16 cellular contexts compared by ENCODE assay signal in genomic region chr18:2471523-2471922, GRCh38.
A peak's percentile ranks its signal among the peaks of the same experiment; 100 is the strongest.
DNase-seq lines count a peak whose midpoint lies in the region; FAIRE-seq and TF ChIP-seq lines count a peak whose summit lies in the region.
"Had no signal": no experiment of that assay in that cellular context is flagged by ENCODE, and none has a peak within 500 bp of the region (broad histone marks: within the 10 kb centered on the region; RNA-seq: fewer than 3 reads in every experiment).

No MANE protein-coding gene starts in this region.

- no peaks in the 10 kb centered on the region for H3K4me1 ChIP-seq in DOHH2 (ENCODE audit: control insufficient read depth, low read length)
- H3K4me1 ChIP-seq: parathyroid adenoma had no signal

- no peak overlapping the region for H3K27ac Mint-ChIP-seq in CD14-positive monocyte
- H3K27ac Mint-ChIP-seq: effector memory CD8-positive, alpha-beta T cell; memory B cell had no signal

- H3K4me2 ChIP-seq in DOHH2 (ENCODE audit: low read length) = no peak overlapping the region

- intact Hi-C loops in CD14-positive monocyte (cut with micrococcal nuclease) = no loop called here

- H3K79me2 ChIP-seq in DOHH2 (ENCODE audit: control insufficient read depth, low read length) = no peaks in the 10 kb centered on the region
- H3K79me2 ChIP-seq: parathyroid adenoma had no signal

- H3K9me2 ChIP-seq in DOHH2 (replicated peaks; ENCODE audit: control insufficient read depth, low read length) = no peaks in the 10 kb centered on the region

- DNase-seq in GM13977 (ENCODE audit: low spot score) (no peak), NAMALWA (ENCODE audit: low spot score) (peak; percentile 27), epithelial cell of proximal tubule (ENCODE audit: low read depth) (no peak), CD14-positive monocyte (ENCODE audit: low spot score) (no peak), GM12892 (ENCODE audit: insufficient read length) (no peak), RCC 7860 (ENCODE audit: low spot score) (no peak)
- DNase-seq: activated T-cell treated with anti-CD3 and anti-CD28 coated beads for 4 hours; amygdala; effector memory CD8-positive, alpha-beta T cell; NCI-H187; stimulated activated CD4-positive, alpha-beta T cell treated with anti-CD3 and anti-CD28 coated beads, Interleukin-1b, Interleukin-23, amount 100 ng/mL, for 48 hours; stimulated activated naive CD4-positive, alpha-beta T cell had no signal

- H3K4me3 ChIP-seq in DOHH2 (ENCODE audit: low read length) (no peak overlapping the region), epithelial cell of proximal tubule (ENCODE audit: low read depth, low read length) (no peak overlapping the region)

- H3K27me3 ChIP-seq in DOHH2 (ENCODE audit: control insufficient read depth, low read length) = no peaks in the 10 kb centered on the region

- TF ChIP-seq CTCF in DOHH2 (IDR thresholded peaks at IDR 0.05; ENCODE audit: low read depth, low read length, poor library complexity, severe bottlenecking) (peak; percentile 53), GM13977 (IDR thresholded peaks at IDR 0.05; ENCODE audit: extremely low read depth, insufficient read depth, missing control alignments) (peak; percentile 8), epithelial cell of proximal tubule (conservative IDR thresholded peaks at IDR 0.05; ENCODE audit: low read depth, low read length) (peak; percentile 34), CD14-positive monocyte (IDR thresholded peaks at IDR 0.05) (no peak)

- FAIRE-seq in GM12892 (lab: Jason Lieb, UNC) (no peak), RCC 7860 (lab: Jason Lieb, UNC) (no peak)
- FAIRE-seq: GM18507 had no signal

- no peaks in the 10 kb centered on the region for H3K9me3 ChIP-seq in DOHH2 (ENCODE audit: control insufficient read depth, insufficient read depth, low read length)

- no peaks in the 10 kb centered on the region for H3K36me3 ChIP-seq in DOHH2 (ENCODE audit: control insufficient read depth, low read length)

- in situ Hi-C loops in GM13977 (cut with MboI; ENCODE audit: low pct_unique_long_range_greater_than_20kb, low sequenced_read_pairs, unreplicated experiment) = no loop called here

- H3F3A ChIP-seq in DOHH2 (ENCODE audit: control insufficient read depth, insufficient read depth) = no peaks in the 10 kb centered on the region

- H3K36me3 Mint-ChIP-seq in CD14-positive monocyte = no peaks in the 10 kb centered on the region
- H3K36me3 Mint-ChIP-seq: memory B cell had no signal

- no peak for TF ChIP-seq POLR2A in GM12892 (IDR thresholded peaks at IDR 0.05; ENCODE audit: low read depth, low read length)

- H3K27me3 Mint-ChIP-seq in CD14-positive monocyte (ENCODE audit: low read depth in 3 of 3) = peaks cover 2 to 10% (median 10%) of the 10 kb centered on the region in 3 donors

- no peaks in the 10 kb centered on the region for H4K20me1 ChIP-seq in DOHH2 (ENCODE audit: control insufficient read depth, insufficient read depth, low read depth, low read length)

- H3K9me3 Mint-ChIP-seq in CD14-positive monocyte = peaks cover 0 to 3% (median 0%) of the 10 kb centered on the region in 7 donors
- H3K9me3 Mint-ChIP-seq: effector memory CD8-positive, alpha-beta T cell; memory B cell had no signal

- H3K4me3 Mint-ChIP-seq in CD14-positive monocyte = no peak overlapping the region
- H3K4me3 Mint-ChIP-seq: effector memory CD8-positive, alpha-beta T cell; memory B cell had no signal

- no peak overlapping the region for H3K27ac ChIP-seq in DOHH2 (ENCODE audit: low read depth, low read length)
- H3K27ac ChIP-seq: parathyroid adenoma had no signal

- no peaks in the 10 kb centered on the region for H3K4me1 Mint-ChIP-seq in CD14-positive monocyte
- H3K4me1 Mint-ChIP-seq: memory B cell had no signal
